12 cellular contexts compared by ENCODE assay signal in genomic region chr3:62134061-62134496, GRCh38.
DNase-seq lines count a peak whose midpoint lies in the region; ATAC-seq, FAIRE-seq and TF ChIP-seq lines count a peak whose summit lies in the region.
"Had no signal": no experiment of that assay in that cellular context is flagged by ENCODE, and none has a peak within 500 bp of the region (broad histone marks: within the 10 kb centered on the region; RNA-seq: fewer than 3 reads in every experiment).

No MANE protein-coding gene starts in this region.

- no peaks in the 10 kb centered on the region; the same call in 1 of the 2 replicates for H3K9me3 Mint-ChIP-seq in WTC11
- H3K9me3 Mint-ChIP-seq in CD8-positive, alpha-beta T cell = no peaks in the 10 kb centered on the region

- no peaks in the 10 kb centered on the region for H3K79me2 ChIP-seq in keratinocyte (ENCODE audit: control insufficient read depth, insufficient read depth, low read length)

- peaks cover 15% of the 10 kb centered on the region for H3K36me3 Mint-ChIP-seq in WTC11
- no peaks in the 10 kb centered on the region for H3K36me3 Mint-ChIP-seq in CD8-positive, alpha-beta T cell

- no peaks in the 10 kb centered on the region for H3K9me1 ChIP-seq in keratinocyte (ENCODE audit: control insufficient read depth, extremely low read depth, insufficient read depth, low read length)

- H3K27ac Mint-ChIP-seq in WTC11 = no peak overlapping the region
- H3K27ac Mint-ChIP-seq in CD8-positive, alpha-beta T cell = no peak overlapping the region

- H3K4me3 ChIP-seq in keratinocyte (ENCODE audit: control insufficient read depth in 2 of 3, extremely low read depth in 1 of 3, insufficient read depth in 2 of 3, low read depth in 1 of 3, low read length in 3 of 3) = no peak overlapping the region
- no peak overlapping the region for H3K4me3 ChIP-seq in CD8-positive, alpha-beta T cell (ENCODE audit: low read depth, low read length)
- H3K4me3 ChIP-seq: prostate gland had no signal

- no peak overlapping the region for H3K9ac ChIP-seq in keratinocyte (ENCODE audit: control insufficient read depth, extremely low read depth, insufficient read depth, low read length)

- FAIRE-seq in HTR-8/SVneo (lab: Jason Lieb, UNC) (no peak), keratinocyte (lab: Jason Lieb, UNC) (peak; percentile 39)

- H3K4me3 Mint-ChIP-seq in WTC11 = no peak overlapping the region
- H3K4me3 Mint-ChIP-seq in CD8-positive, alpha-beta T cell = no peak overlapping the region

- peak; percentile 23 for DNase-seq in 8988T
- DNase-seq in HTR-8/SVneo (ENCODE audit: insufficient read length, low spot score) = peak; percentile 10
- no peak for DNase-seq in WTC11 (ENCODE audit: low spot score)
- DNase-seq in keratinocyte (ENCODE audit: low read depth, low spot score) = no peak
- DNase-seq in stimulated activated CD4-positive, alpha-beta T cell treated with anti-CD3 and anti-CD28 coated beads, Interleukin-2, amount 100 ng/mL, for 48 hours = no peak
- no peak for DNase-seq in CD8-positive, alpha-beta T cell
- DNase-seq: activated CD4-positive, alpha-beta T cell treated with anti-CD3 and anti-CD28 coated beads, Interleukin-2, amount 50 U/mL, for 4 hours; amniotic stem cell; hippocampal formation had no signal

- H3K27me3 Mint-ChIP-seq in WTC11 (ENCODE audit: low read depth) = no peaks in the 10 kb centered on the region
- H3K27me3 Mint-ChIP-seq in CD8-positive, alpha-beta T cell (ENCODE audit: low read depth) = peaks cover 4% of the 10 kb centered on the region

- H3K4me2 ChIP-seq in keratinocyte (ENCODE audit: control insufficient read depth, extremely low read depth, insufficient read depth, low read depth, low read length) = peak overlapping the region; percentile 39

- H3K9me3 ChIP-seq in keratinocyte (ENCODE audit: control insufficient read depth, low read depth, low read length) = no peaks in the 10 kb centered on the region
- H3K9me3 ChIP-seq in CD8-positive, alpha-beta T cell (ENCODE audit: low read length) = no peaks in the 10 kb centered on the region
- H3K9me3 ChIP-seq: prostate gland had no signal

- ATAC-seq in WTC11 (peak; percentile 18; the same call in 1 of the 2 replicates), HG03469 (IDR thresholded peaks at IDR 0.05; ENCODE audit: unreplicated experiment) (no peak)
- ATAC-seq in activated CD4-positive, CD25-positive, alpha-beta regulatory T cell treated with anti-CD3 and anti-CD28 coated beads, Interleukin-2, amount 50 U/mL, for 24 hours = no peak
- ATAC-seq in CD8-positive, alpha-beta T cell = no peak

- peaks cover 9% of the 10 kb centered on the region for H3K4me1 ChIP-seq in keratinocyte (ENCODE audit: control insufficient read depth, extremely low read depth, insufficient read depth, low read length)
- H3K4me1 ChIP-seq in CD8-positive, alpha-beta T cell (ENCODE audit: insufficient read depth, low read length) = no peaks in the 10 kb centered on the region
- H3K4me1 ChIP-seq: prostate gland had no signal

- TF ChIP-seq CTCF in WTC11 (IDR thresholded peaks at IDR 0.05) = no peak
- no peak for TF ChIP-seq CTCF in keratinocyte (optimal IDR thresholded peaks at IDR 0.05 in 1 of 3, IDR thresholded peaks at IDR 0.05 in 1 of 3, conservative IDR thresholded peaks at IDR 0.05 in 1 of 3; ENCODE audit: extremely low read depth in 1 of 3, insufficient read depth in 2 of 3, low read length in 3 of 3)
- TF ChIP-seq CTCF in CD8-positive, alpha-beta T cell (IDR thresholded peaks at IDR 0.05) = no peak

- no peaks in the 10 kb centered on the region for H4K20me1 ChIP-seq in keratinocyte (ENCODE audit: control insufficient read depth, extremely low read depth, insufficient read depth, low read length)

- CTCF ChIA-PET in WTC11 (lab: Charles Lee) = interaction anchor here (1.6 kb wide), 1 partner anchor 55 kb away, joined by 3 read pairs; no protein-coding TSS in a partner anchor
- CTCF ChIA-PET in CD8-positive, alpha-beta T cell (lab: Charles Lee) = no interaction called here

- H3K27ac ChIP-seq in keratinocyte (ENCODE audit: control insufficient read depth, insufficient read depth, low read length) = no peak overlapping the region
- no peak overlapping the region for H3K27ac ChIP-seq in CD8-positive, alpha-beta T cell (ENCODE audit: low read depth, low read length)
- H3K27ac ChIP-seq: prostate gland had no signal

- no peaks in the 10 kb centered on the region for H3K36me3 ChIP-seq in keratinocyte (ENCODE audit: control insufficient read depth in 2 of 2, extremely low read depth in 1 of 2, insufficient read depth in 2 of 2, low read length in 2 of 2)
- H3K36me3 ChIP-seq in CD8-positive, alpha-beta T cell (ENCODE audit: insufficient read depth, low read length) = no peaks in the 10 kb centered on the region
- H3K36me3 ChIP-seq: prostate gland had no signal

- POLR2A ChIA-PET in WTC11 (lab: Charles Lee) = no interaction called here
- POLR2A ChIA-PET in CD8-positive, alpha-beta T cell (lab: Charles Lee) = no interaction called here

- peak overlapping the region; percentile 41 for H2AFZ ChIP-seq in keratinocyte (ENCODE audit: control insufficient read depth, low read length)

- no peaks in the 10 kb centered on the region for H3K27me3 ChIP-seq in keratinocyte (ENCODE audit: control insufficient read depth, extremely low read depth, insufficient read depth, low read length)
- H3K27me3 ChIP-seq in CD8-positive, alpha-beta T cell (ENCODE audit: insufficient read depth, low read length) = no peaks in the 10 kb centered on the region

- H3K4me1 Mint-ChIP-seq in WTC11 = peaks cover 12% of the 10 kb centered on the region
- no peaks in the 10 kb centered on the region for H3K4me1 Mint-ChIP-seq in CD8-positive, alpha-beta T cell (ENCODE audit: low read depth)

- dilution Hi-C loops in keratinocyte (cut with MboI; ENCODE audit: extremely low pct_ligation_motif_present, low sequenced_read_pairs) = no loop called here

- intact Hi-C loops in CD8-positive, alpha-beta T cell (cut with DNase I, micrococcal nuclease) = no loop called here

TF ChIP-seq in WTC11, 78 proteins besides CTCF, POLR2A, EP300 and RAD21 (continues in another document):
- TF ChIP-seq, protein P1, sequence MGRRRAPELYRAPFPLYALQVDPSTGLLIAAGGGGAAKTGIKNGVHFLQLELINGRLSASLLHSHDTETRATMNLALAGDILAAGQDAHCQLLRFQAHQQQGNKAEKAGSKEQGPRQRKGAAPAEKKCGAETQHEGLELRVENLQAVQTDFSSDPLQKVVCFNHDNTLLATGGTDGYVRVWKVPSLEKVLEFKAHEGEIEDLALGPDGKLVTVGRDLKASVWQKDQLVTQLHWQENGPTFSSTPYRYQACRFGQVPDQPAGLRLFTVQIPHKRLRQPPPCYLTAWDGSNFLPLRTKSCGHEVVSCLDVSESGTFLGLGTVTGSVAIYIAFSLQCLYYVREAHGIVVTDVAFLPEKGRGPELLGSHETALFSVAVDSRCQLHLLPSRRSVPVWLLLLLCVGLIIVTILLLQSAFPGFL (CRISPR knock-in tag; IDR thresholded peaks at IDR 0.05; ENCODE audit: borderline replicate concordance) = no peak
- TF ChIP-seq AFF4 (CRISPR knock-in tag; IDR thresholded peaks at IDR 0.05; ENCODE audit: borderline replicate concordance) (no peak), TP53 (CRISPR knock-in tag; IDR thresholded peaks at IDR 0.05) (no peak), ZNF317 (CRISPR knock-in tag; IDR thresholded peaks at IDR 0.05; ENCODE audit: borderline replicate concordance, low read depth) (no peak), E2F5 (CRISPR knock-in tag; IDR thresholded peaks at IDR 0.05) (no peak), HMGA2 (CRISPR knock-in tag; IDR thresholded peaks at IDR 0.05) (no peak)
- TF ChIP-seq, protein P2, sequence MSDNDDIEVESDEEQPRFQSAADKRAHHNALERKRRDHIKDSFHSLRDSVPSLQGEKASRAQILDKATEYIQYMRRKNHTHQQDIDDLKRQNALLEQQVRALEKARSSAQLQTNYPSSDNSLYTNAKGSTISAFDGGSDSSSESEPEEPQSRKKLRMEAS (CRISPR knock-in tag; IDR thresholded peaks at IDR 0.05) = no peak
- TF ChIP-seq, protein P3, sequence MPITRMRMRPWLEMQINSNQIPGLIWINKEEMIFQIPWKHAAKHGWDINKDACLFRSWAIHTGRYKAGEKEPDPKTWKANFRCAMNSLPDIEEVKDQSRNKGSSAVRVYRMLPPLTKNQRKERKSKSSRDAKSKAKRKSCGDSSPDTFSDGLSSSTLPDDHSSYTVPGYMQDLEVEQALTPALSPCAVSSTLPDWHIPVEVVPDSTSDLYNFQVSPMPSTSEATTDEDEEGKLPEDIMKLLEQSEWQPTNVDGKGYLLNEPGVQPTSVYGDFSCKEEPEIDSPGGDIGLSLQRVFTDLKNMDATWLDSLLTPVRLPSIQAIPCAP (CRISPR knock-in tag; IDR thresholded peaks at IDR 0.05) = no peak

Comparison
In these comparisons a context has a peak if more than half of its experiments do, and no peak if none do; other contexts are left out.
1. DNase-seq: peak in 8988T (single experiment) and HTR-8/SVneo (single experiment); none in WTC11 (single experiment), keratinocyte (single experiment), stimulated activated CD4-positive, alpha-beta T cell treated with anti-CD3 and anti-CD28 coated beads, Interleukin-2, amount 100 ng/mL, for 48 hours (0 of 2) and CD8-positive, alpha-beta T cell (0 of 7).